In the genomic region with DNA sequence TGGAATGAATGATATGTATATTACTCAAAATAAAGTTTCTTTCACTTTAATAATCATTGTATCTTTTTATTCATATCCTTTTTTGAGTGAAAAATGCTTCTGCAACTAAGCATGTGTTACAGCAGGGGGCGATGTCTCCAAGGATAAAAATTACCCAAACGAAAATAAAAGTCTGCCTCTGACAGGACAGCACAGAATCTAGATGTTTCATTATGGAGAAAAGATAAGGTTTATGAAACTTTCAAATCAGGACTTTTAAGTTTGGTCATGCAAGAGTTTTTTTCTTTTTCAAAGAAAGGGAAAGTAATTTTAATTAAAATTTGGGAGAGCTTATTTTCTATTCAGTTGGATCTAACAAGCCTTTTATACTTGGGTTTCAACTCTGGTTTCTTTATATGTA, we compare ENCODE assay signal across 8 cellular contexts. TPM values are rescaled to one million over a fixed set of nuclear protein-coding genes. Genes with fewer than 3 reads are reported as not detected.
A peak's percentile ranks its signal among the peaks of the same experiment; 100 is the strongest.
DNase-seq lines count a peak whose midpoint lies in the region; ATAC-seq and TF ChIP-seq lines count a peak whose summit lies in the region.

No MANE protein-coding gene starts in this region.

- H3K9me3 Mint-ChIP-seq in activated naive CD4-positive, alpha-beta T cell treated with anti-CD3 and anti-CD28 coated beads, Interleukin-2, amount 50 U/mL, for 72 hours, result no peaks in the 10 kb centered on the region

- H3K27ac Mint-ChIP-seq in activated naive CD4-positive, alpha-beta T cell treated with anti-CD3 and anti-CD28 coated beads, Interleukin-2, amount 50 U/mL, for 72 hours, result peak overlapping the region; percentile 40 to 58

- TF ChIP-seq EP300 in sigmoid colon (IDR thresholded peaks at IDR 0.05), result no peak

- TF ChIP-seq CTCF in heart left ventricle (IDR thresholded peaks at IDR 0.05) (peak; percentile 56 to 93 (median 84)), sigmoid colon (IDR thresholded peaks at IDR 0.05) (peak; percentile 69 to 88 (median 78))

- no peaks in the 10 kb centered on the region for H3K9me3 ChIP-seq in GM23248 (ENCODE audit: low read depth)
- no peaks in the 10 kb centered on the region for H3K9me3 ChIP-seq in heart left ventricle
- H3K9me3 ChIP-seq in sigmoid colon, result no peaks in the 10 kb centered on the region

- TF ChIP-seq POLR2A in heart left ventricle (IDR thresholded peaks at IDR 0.05), result no peak
- TF ChIP-seq POLR2A in sigmoid colon (IDR thresholded peaks at IDR 0.05), result no peak

- peak in 1 of 2 donors; percentile 36 for ATAC-seq in activated naive CD4-positive, alpha-beta T cell treated with anti-CD3 and anti-CD28 coated beads, Interleukin-2, amount 50 U/mL, for 72 hours
- peak in 3 of 4 donors; percentile 36 to 69 (median 69) for ATAC-seq in heart left ventricle
- no peak for ATAC-seq in HG03045 (IDR thresholded peaks at IDR 0.05; ENCODE audit: unreplicated experiment)

- no peaks in the 10 kb centered on the region for H3K36me3 ChIP-seq in GM23248 (ENCODE audit: low read depth)
- peaks cover 0 to 40% (median 20%) of the 10 kb centered on the region in 9 donors for H3K36me3 ChIP-seq in heart left ventricle
- peaks cover 0 to 5% (median 2%) of the 10 kb centered on the region in 4 donors for H3K36me3 ChIP-seq in sigmoid colon

- peaks cover 18% of the 10 kb centered on the region for H3K4me1 ChIP-seq in GM23248 (ENCODE audit: insufficient read depth)
- H3K4me1 ChIP-seq in heart left ventricle, result peaks cover 0 to 9% (median 6%) of the 10 kb centered on the region in 12 donors
- H3K4me1 ChIP-seq in sigmoid colon, result peaks cover 0 to 45% (median 17%) of the 10 kb centered on the region in 4 donors

- H4K20me1 ChIP-seq in GM23248 (ENCODE audit: insufficient read depth), result no peaks in the 10 kb centered on the region

- H3K36me3 Mint-ChIP-seq in activated naive CD4-positive, alpha-beta T cell treated with anti-CD3 and anti-CD28 coated beads, Interleukin-2, amount 50 U/mL, for 72 hours, result peaks cover 2 to 8% of the 10 kb centered on the region in 2 donors

- H3F3A ChIP-seq in GM23248 (ENCODE audit: insufficient read depth), result peaks cover 15% of the 10 kb centered on the region

- H3K9ac ChIP-seq in GM23248, result peak overlapping the region; percentile 40

- peak overlapping the region; percentile 73 for H3K4me2 ChIP-seq in GM23248 (ENCODE audit: unreplicated experiment)

- intact Hi-C loops in heart left ventricle (cut with DNase I) (loop anchor here (1.0 to 10.0 kb wide), 14 partner anchors 96 to 554 kb away; partner anchors contain the start of gene CAV1 (in 6 of the 10)), sigmoid colon (cut with DNase I) (loop anchor here (1.0 to 10.0 kb wide), 4 partner anchors 268 to 549 kb away; partner anchors contain the start of gene MET)

- H3K27ac ChIP-seq in GM23248 (peak overlapping the region; percentile 84), heart left ventricle (peak overlapping the region in 3 of 12 donors; percentile 6 to 49 (median 32)), sigmoid colon (peak overlapping the region; percentile 52 to 70 (median 60))

- no peaks in the 10 kb centered on the region for H3K9me2 ChIP-seq in GM23248 (ENCODE audit: insufficient read depth)

- H2AFZ ChIP-seq in GM23248, result no peak overlapping the region

- in situ Hi-C loops in GM23248 (cut with MboI), result loop anchor here (10.0 kb wide), 1 partner anchor 556 kb away; no protein-coding TSS in a partner anchor

- WGBS in GM23248 (ENCODE audit: low coverage in 1 of 2, low lambda C conversion rate in 2 of 2, missing lambda C conversion rate in 2 of 2), 2 experiments, result 1 to 3% methylated on average over 2 of the region's 2 CpGs
- WGBS in heart left ventricle, 4 donors, result 0 to 4% (median 2%) methylated on average over 2 of the region's 2 CpGs
- WGBS in sigmoid colon, 2 donors, result 0 to 1% methylated on average over 2 of the region's 2 CpGs

- H3K27me3 ChIP-seq in GM23248 (replicated peaks; ENCODE audit: insufficient read depth), result no peaks in the 10 kb centered on the region
- H3K27me3 ChIP-seq in heart left ventricle, result no peaks in the 10 kb centered on the region
- H3K27me3 ChIP-seq in sigmoid colon, result no peaks in the 10 kb centered on the region

- DNase-seq in SHP77 (lab: John Stamatoyannopoulos, UW) (peak; percentile 17 to 28), SHP77 treated with DMSO at 0.1 percent for 48 hours (lab: John Stamatoyannopoulos, UW) (no peak), GM23248 (peak; percentile 82), NCI-H226 (peak; percentile 32), heart left ventricle (peak in 1 of 5 donors; percentile 27), sigmoid colon (no peak)
- peak in 1 of 2 donors; percentile 35 for DNase-seq in activated naive CD4-positive, alpha-beta T cell treated with anti-CD3 and anti-CD28 coated beads, Interleukin-2, amount 50 U/mL, for 72 hours (ENCODE audit: low spot score in 2 of 2)

- H3K4me3 ChIP-seq in GM23248, result 0 out of 2 replicates have a peak overlapping the region, but pooled peaks have one; percentile 10
- H3K4me3 ChIP-seq in heart left ventricle, result no peak overlapping the region
- H3K4me3 ChIP-seq in sigmoid colon, result no peak overlapping the region

- no peaks in the 10 kb centered on the region for H3K79me2 ChIP-seq in GM23248 (ENCODE audit: insufficient read depth)

RNA-seq across cellular contexts. Expression of gene TES, which starts 48.4 kb away (rescaled TPM):
- total RNA-seq in GM23248 (2014; rRNA removed; shearing (Covaris generic)), result 32.6 and 41.5 TPM in 2 replicates
- polyA plus RNA-seq in GM23248 (2016; fragmentation: Nextera tagmentation; extraction: Ambion mirVana) (32.5 and 32.9 TPM in 2 replicates), heart left ventricle (10 to 100 TPM; 10.3 to 66.9 TPM), sigmoid colon (10 to 100 TPM; 53.5 to 80.7 (median 64.3) TPM)
- total RNA-seq in activated naive CD4-positive, alpha-beta T cell treated with anti-CD3 and anti-CD28 coated beads, Interleukin-2, amount 50 U/mL, for 72 hours, result 10 to 100 TPM; 45.8 to 79.2 TPM
- total RNA-seq in heart left ventricle (10 to 100 TPM; 15.6 to 42.2 (median 22.8) TPM), sigmoid colon (100 to 1,000 TPM; 289 to 514 (median 341) TPM)

Comparison
In these comparisons a context has a peak if more than half of its experiments do, and no peak if none do; other contexts are left out.
1. DNase-seq: peak in SHP77 (2 of 2), GM23248 (single experiment) and NCI-H226 (single experiment); none in SHP77 treated with DMSO at 0.1 percent for 48 hours (single experiment) and sigmoid colon (single experiment).